Comparison of ENCODE assay signal across 17 cellular contexts in genomic region chr1:180278791-180279432, GRCh38. TPM values are rescaled to one million over a fixed set of nuclear protein-coding genes. Genes with fewer than 3 reads are reported as not detected.
A peak's percentile ranks its signal among the peaks of the same experiment; 100 is the strongest.
DNase-seq lines count a peak whose midpoint lies in the region; ATAC-seq, FAIRE-seq and TF ChIP-seq lines count a peak whose summit lies in the region.
"Had no signal": no experiment of that assay in that cellular context is flagged by ENCODE, and none has a peak within 500 bp of the region (broad histone marks: within the 10 kb centered on the region; RNA-seq: fewer than 3 reads in every experiment).

No MANE protein-coding gene starts in this region.

- no peaks in the 10 kb centered on the region for H3K27me3 ChIP-seq in neutrophil
- no peaks in the 10 kb centered on the region for H3K27me3 ChIP-seq in body of pancreas
- H3K27me3 ChIP-seq: neural progenitor cell had no signal

- H3K36me3 ChIP-seq in neutrophil (no peaks in the 10 kb centered on the region), body of pancreas (replicated peaks in 1 of 2; ENCODE audit: insufficient read depth in 1 of 2, low read depth in 2 of 2) (peaks cover 0 to 2% of the 10 kb centered on the region in 2 donors)
- H3K36me3 ChIP-seq: neural progenitor cell had no signal

- H3K4me3 ChIP-seq in neutrophil (ENCODE audit: low read depth in 1 of 2, low read length in 1 of 2) (peak overlapping the region; percentile 20 to 26), body of pancreas (no peak overlapping the region)
- H3K4me3 ChIP-seq: neural progenitor cell had no signal

- TF ChIP-seq POLR2A in body of pancreas (IDR thresholded peaks at IDR 0.05) = no peak

- no peak for ATAC-seq in GM21381 (IDR thresholded peaks at IDR 0.05; ENCODE audit: unreplicated experiment)
- ATAC-seq in GM21825 (IDR thresholded peaks at IDR 0.05; ENCODE audit: unreplicated experiment) = no peak
- ATAC-seq in body of pancreas = no peak

- TF ChIP-seq CTCF in neutrophil (IDR thresholded peaks at IDR 0.05) (no peak), body of pancreas (IDR thresholded peaks at IDR 0.05) (no peak)

- FAIRE-seq in GM18507 (lab: Jason Lieb, UNC) = peak; percentile 24
- FAIRE-seq: frontal cortex, RCC 7860 had no signal

- H3K27ac ChIP-seq in neutrophil (peak overlapping the region; percentile 98), body of pancreas (peak overlapping the region in 1 of 4 donors; percentile 32)
- H3K27ac ChIP-seq: neural progenitor cell had no signal

- H3K4me1 ChIP-seq in neutrophil (ENCODE audit: control insufficient read depth in 1 of 2, insufficient read depth in 1 of 2, low read depth in 1 of 2, low read length in 1 of 2) (peaks cover 38 to 59% of the 10 kb centered on the region in 2 experiments), body of pancreas (no peaks in the 10 kb centered on the region)

- 80 to 85% methylated on average over 8 of the region's 8 CpGs for WGBS in body of pancreas, 2 donors

- no peak for DNase-seq in GM18507 (ENCODE audit: extremely low spot score, insufficient read length, low read depth)
- peak; percentile 81 for DNase-seq in NOMO-1 treated with DMSO at 0.1 percent for 48 hours (lab: John Stamatoyannopoulos, UW; ENCODE audit: unreplicated experiment)
- DNase-seq in dermis microvascular lymphatic vessel endothelial cell (ENCODE audit: low read depth in 2 of 2) = peak; percentile 4 to 36
- DNase-seq in amygdala (lab: John Stamatoyannopoulos, UW) = no peak
- no peak for DNase-seq in body of pancreas
- DNase-seq: amniotic stem cell; H7; NCI-H69; stimulated activated CD4-positive, alpha-beta T cell treated with anti-CD3 and anti-CD28 coated beads, Interleukin-1b, Interleukin-23, amount 100 ng/mL, for 48 hours; T-helper 1 cell had no signal

- no peaks in the 10 kb centered on the region for H3K9me3 ChIP-seq in neutrophil
- no peaks in the 10 kb centered on the region for H3K9me3 ChIP-seq in body of pancreas

- intact Hi-C loops in body of pancreas (cut with DNase I) = no loop called here

RNA-seq across cellular contexts. Expression of gene LHX4, which starts 48.8 kb away (rescaled TPM):
- total RNA-seq in dermis microvascular lymphatic vessel endothelial cell (not detected in 2 replicates), body of pancreas (not detected)
- total RNA-seq: activated T-helper 2 cell treated with anti-CD3 and anti-CD28 coated beads, Interferon-gamma antibody, Interleukin-2, Interleukin-4, amounts not matched to agents 10 μg/mL and 5 μg/mL and 100 μg/mL, durations not matched to agents 14 hours and 24 hours and 36 hours; frontal cortex had no signal

Comparison
In these comparisons a context has a peak if more than half of its experiments do, and no peak if none do; other contexts are left out.
1. DNase-seq: peak in NOMO-1 treated with DMSO at 0.1 percent for 48 hours (single experiment) and dermis microvascular lymphatic vessel endothelial cell (2 of 2); none in GM18507 (single experiment), amygdala (0 of 56) and body of pancreas (0 of 4).
2. H3K4me3 ChIP-seq: peak in neutrophil (2 of 2); none in body of pancreas (0 of 2).